Comparison of ENCODE assay signal across 24 cellular contexts in the genomic region with DNA sequence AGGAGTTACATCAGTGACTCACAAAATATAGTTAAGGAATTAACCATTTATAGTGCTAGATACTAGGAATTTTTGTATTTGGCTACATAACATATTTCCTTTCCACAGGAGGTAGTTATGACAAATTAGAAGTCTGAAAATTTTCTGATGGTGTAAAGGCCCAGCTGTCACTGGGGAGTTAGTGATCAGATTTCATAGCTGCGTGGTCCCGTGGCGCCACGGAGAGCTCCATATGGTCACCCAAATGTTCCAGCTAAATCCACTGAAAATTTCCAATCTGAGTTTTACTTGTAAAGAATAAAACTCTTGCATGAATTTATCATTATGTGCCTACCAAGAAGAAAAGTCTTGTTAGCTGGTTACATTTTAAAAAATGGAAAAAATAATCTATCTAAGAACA.
DNase-seq lines count a peak whose midpoint lies in the region; ATAC-seq, FAIRE-seq and TF ChIP-seq lines count a peak whose summit lies in the region.
"Had no signal": no experiment of that assay in that cellular context is flagged by ENCODE, and none has a peak within 500 bp of the region (broad histone marks: within the 10 kb centered on the region; RNA-seq: fewer than 3 reads in every experiment).

No MANE protein-coding gene starts in this region.

- FAIRE-seq in kidney (lab: Jason Lieb, UNC), result no peak
- FAIRE-seq: G401.6, GM12878, H1, HepG2 had no signal

- TF ChIP-seq CTCF in colonic mucosa (IDR thresholded peaks at IDR 0.05) (no peak), kidney (IDR thresholded peaks at IDR 0.05; ENCODE audit: borderline replicate concordance, extremely low read depth, insufficient read depth) (no peak)

- DNase-seq in Ammon's horn (ENCODE audit: low spot score) (peak; percentile 43), NCI-H2171 (lab: John Stamatoyannopoulos, UW) (peak; percentile 82), SJSA1 (ENCODE audit: low read depth in 1 of 2, low spot score in 2 of 2) (no peak), myocyte (ENCODE audit: low read depth) (peak; percentile 37), iPS-NIHi7 (ENCODE audit: extremely low spot score) (no peak), colonic mucosa (no peak), kidney (no peak)
- DNase-seq: BE2C; Calu3; CD4-positive, alpha-beta T cell; DMS79 treated with DMSO at 0.1 percent for 48 hours; KG1; NCI-H1048; NCI-H1436 treated with DMSO at 0.1 percent for 48 hours; NCI-H2081 treated with DMSO at 0.1 percent for 48 hours; NCI-H226; RPMI8226; SIG-M5 had no signal

- H3K27ac ChIP-seq in SJSA1 (peak overlapping the region; percentile 52; the same call in 1 of the 2 replicates), colonic mucosa (no peak overlapping the region), kidney (ENCODE audit: low read depth in 2 of 2, low read length in 2 of 2) (no peak overlapping the region)
- H3K27ac ChIP-seq: 22Rv1 had no signal

- no peaks in the 10 kb centered on the region; the same call in 1 of the 2 replicates for H3K36me3 ChIP-seq in SJSA1
- H3K36me3 ChIP-seq in colonic mucosa, result no peaks in the 10 kb centered on the region
- no peaks in the 10 kb centered on the region for H3K36me3 ChIP-seq in kidney (ENCODE audit: control insufficient read depth in 1 of 2, insufficient read depth in 2 of 2, low read length in 2 of 2)
- H3K36me3 ChIP-seq: BE2C had no signal

- H3K9ac ChIP-seq in colonic mucosa (ENCODE audit: low read depth in 2 of 2, low read length in 2 of 2), result no peak overlapping the region
- no peak overlapping the region for H3K9ac ChIP-seq in kidney (ENCODE audit: low read length in 2 of 2)

- H3K4me3 ChIP-seq in SJSA1 (no peak overlapping the region), colonic mucosa (no peak overlapping the region), kidney (ENCODE audit: low read length in 2 of 2) (no peak overlapping the region)
- H3K4me3 ChIP-seq: GM12878 had no signal

- intact Hi-C loops in colonic mucosa (cut with DNase I) (no loop called here), kidney (cut with DNase I) (no loop called here)

- no peaks in the 10 kb centered on the region for H3K27me3 ChIP-seq in SJSA1 (replicated peaks)
- no peaks in the 10 kb centered on the region for H3K27me3 ChIP-seq in colonic mucosa
- H3K27me3 ChIP-seq: BE2C had no signal

- no peak for ATAC-seq in GM19452 (IDR thresholded peaks at IDR 0.05; ENCODE audit: unreplicated experiment)
- ATAC-seq: GM12878, HepG2 had no signal

- peaks cover 38% of the 10 kb centered on the region for H3K4me1 ChIP-seq in SJSA1 (replicated peaks)
- no peaks in the 10 kb centered on the region for H3K4me1 ChIP-seq in colonic mucosa
- no peaks in the 10 kb centered on the region for H3K4me1 ChIP-seq in kidney (ENCODE audit: control insufficient read depth in 1 of 2, insufficient read depth in 1 of 2, low read depth in 1 of 2, low read length in 2 of 2)
- H3K4me1 ChIP-seq: BE2C had no signal

- H3K9me3 ChIP-seq in SJSA1 (replicated peaks) (no peaks in the 10 kb centered on the region), colonic mucosa (no peaks in the 10 kb centered on the region), kidney (ENCODE audit: control insufficient read depth in 1 of 2, low read length in 2 of 2) (no peaks in the 10 kb centered on the region)
- H3K9me3 ChIP-seq: BE2C had no signal

Comparison
In these comparisons a context has a peak if more than half of its experiments do, and no peak if none do; other contexts are left out.
1. DNase-seq: peak in Ammon's horn (single experiment), NCI-H2171 (single experiment) and myocyte (single experiment); none in SJSA1 (0 of 2), iPS-NIHi7 (single experiment), colonic mucosa (single experiment) and kidney (single experiment).